ENCODE assay signal across 18 cellular contexts in the genomic region with DNA sequence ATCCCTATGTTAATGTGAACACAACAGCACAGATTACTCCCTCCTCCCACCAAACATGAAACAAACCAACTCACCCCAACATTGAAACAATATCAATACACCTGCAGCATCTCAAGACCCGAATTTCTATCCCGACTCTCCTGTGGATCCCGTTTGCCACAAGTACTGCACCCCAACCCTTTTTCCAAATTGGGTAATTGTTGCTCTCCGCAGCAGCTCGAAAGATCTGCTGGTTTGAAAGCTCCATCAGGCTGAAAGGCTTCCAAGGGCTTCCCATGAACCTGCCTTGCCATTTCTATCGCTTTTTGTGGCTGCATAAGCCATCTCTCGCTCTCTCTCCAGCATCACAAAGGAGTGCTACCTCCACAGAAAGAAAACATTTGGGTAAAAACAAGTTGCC. TPM values are rescaled to one million over a fixed set of nuclear protein-coding genes. Genes with fewer than 3 reads are reported as not detected.
DNase-seq lines count a peak whose midpoint lies in the region; ATAC-seq and TF ChIP-seq lines count a peak whose summit lies in the region.
"Had no signal": no experiment of that assay in that cellular context is flagged by ENCODE, and none has a peak within 500 bp of the region (broad histone marks: within the 10 kb centered on the region; RNA-seq: fewer than 3 reads in every experiment).

No MANE protein-coding gene starts in this region.

- H3K27me3 Mint-ChIP-seq in endodermal cell (ENCODE audit: insufficient read depth) = peaks cover 100% of the 10 kb centered on the region
- peaks cover 62 to 92% (median 75%) of the 10 kb centered on the region in 5 donors for H3K27me3 Mint-ChIP-seq in naive thymus-derived CD4-positive, alpha-beta T cell

- WGBS in endodermal cell (ENCODE audit: insufficient coverage in 1 of 2, insufficient read length in 1 of 2), 2 experiments = 4 to 5% methylated on average over 4 to 7 of the region's 7 CpGs

- H3K9ac ChIP-seq in endodermal cell (ENCODE audit: extremely low read depth, low read length, poor library complexity, severe bottlenecking) = no peak overlapping the region

- H3K4me3 Mint-ChIP-seq in endodermal cell = no peak overlapping the region
- no peak overlapping the region for H3K4me3 Mint-ChIP-seq in naive thymus-derived CD4-positive, alpha-beta T cell
- H3K4me3 Mint-ChIP-seq: CD8-positive, alpha-beta T cell had no signal

- H3K27me3 ChIP-seq in H7 (ENCODE audit: control insufficient read depth, insufficient read depth, low read length) = peaks cover 100% of the 10 kb centered on the region
- peaks cover 100% of the 10 kb centered on the region for H3K27me3 ChIP-seq in endodermal cell (ENCODE audit: control insufficient read depth, insufficient read depth, low read length, poor library complexity, severe bottlenecking)
- peaks cover 96% of the 10 kb centered on the region for H3K27me3 ChIP-seq in A673 (replicated peaks; ENCODE audit: insufficient read depth, low read depth, low read length, poor library complexity)
- peaks cover 0 to 9% of the 10 kb centered on the region in 2 donors for H3K27me3 ChIP-seq in naive thymus-derived CD4-positive, alpha-beta T cell (ENCODE audit: control insufficient read depth in 2 of 2, insufficient read depth in 2 of 2, low read length in 2 of 2)

- POLR2A ChIA-PET in A673 (lab: Charles Lee; ENCODE audit: low non-redundant PET) = no interaction called here
- POLR2A ChIA-PET in naive thymus-derived CD4-positive, alpha-beta T cell (lab: Charles Lee) = no interaction called here

- H3K27ac ChIP-seq in endodermal cell (ENCODE audit: low read depth, low read length) = no peak overlapping the region
- no peak overlapping the region for H3K27ac ChIP-seq in A673 (ENCODE audit: low read depth, low read length, poor library complexity, severe bottlenecking)
- H3K27ac ChIP-seq in naive thymus-derived CD4-positive, alpha-beta T cell (ENCODE audit: low read depth, low read length) = no peak overlapping the region
- H3K27ac ChIP-seq: A549 had no signal

- DNase-seq in H7 = peak; percentile 33
- DNase-seq in endodermal cell = peak; percentile 51
- DNase-seq in retina = peak; percentile 55
- no peak for DNase-seq in A673 (ENCODE audit: low spot score)
- DNase-seq in activated CD4-positive, alpha-beta T cell treated with anti-CD3 and anti-CD28 coated beads, Interleukin-2, amount 50 U/mL, for 1 hour = no peak
- no peak for DNase-seq in naive thymus-derived CD4-positive, alpha-beta T cell
- DNase-seq: CD8-positive, alpha-beta T cell; COR-L47; DMS153; DMS79 treated with DMSO at 0.1 percent for 48 hours; EL; GDM1; GOT3 had no signal

- peaks cover 5% of the 10 kb centered on the region for H3K4me1 ChIP-seq in endodermal cell (ENCODE audit: control insufficient read depth, insufficient read depth, low read length)
- no peaks in the 10 kb centered on the region for H3K4me1 ChIP-seq in A673 (ENCODE audit: insufficient read depth, low read length, poor library complexity, severe bottlenecking)
- no peaks in the 10 kb centered on the region for H3K4me1 ChIP-seq in naive thymus-derived CD4-positive, alpha-beta T cell (ENCODE audit: control insufficient read depth in 2 of 2, insufficient read depth in 2 of 2, low read length in 2 of 2)
- H3K4me1 ChIP-seq: A549 had no signal

- H3K9me3 ChIP-seq in endodermal cell (ENCODE audit: control insufficient read depth, low read length) (no peaks in the 10 kb centered on the region), A673 (ENCODE audit: low read depth, low read length, poor library complexity, severe bottlenecking) (no peaks in the 10 kb centered on the region)
- no peaks in the 10 kb centered on the region for H3K9me3 ChIP-seq in naive thymus-derived CD4-positive, alpha-beta T cell (ENCODE audit: control insufficient read depth in 2 of 3, low read length in 3 of 3)
- H3K9me3 ChIP-seq: A549 had no signal

- peaks cover 36% of the 10 kb centered on the region for H3K4me1 Mint-ChIP-seq in endodermal cell
- H3K4me1 Mint-ChIP-seq in naive thymus-derived CD4-positive, alpha-beta T cell = peaks cover 0 to 18% (median 8%) of the 10 kb centered on the region in 7 donors

- no peaks in the 10 kb centered on the region for H3K9me3 Mint-ChIP-seq in endodermal cell
- H3K9me3 Mint-ChIP-seq in naive thymus-derived CD4-positive, alpha-beta T cell = peaks cover 0 to 7% (median 2%) of the 10 kb centered on the region in 11 donors
- H3K9me3 Mint-ChIP-seq: CD8-positive, alpha-beta T cell had no signal

- H3K27ac Mint-ChIP-seq in endodermal cell = no peak overlapping the region
- no peak overlapping the region for H3K27ac Mint-ChIP-seq in naive thymus-derived CD4-positive, alpha-beta T cell
- H3K27ac Mint-ChIP-seq: CD14-positive monocyte; CD8-positive, alpha-beta T cell had no signal

- no peak for ATAC-seq in naive thymus-derived CD4-positive, alpha-beta T cell
- ATAC-seq: A549; CD8-positive, alpha-beta T cell; HCT116; K562 had no signal

- intact Hi-C loops in A673 (cut with micrococcal nuclease; ENCODE audit: unreplicated experiment) = no loop called here
- intact Hi-C loops in naive thymus-derived CD4-positive, alpha-beta T cell (cut with micrococcal nuclease) = no loop called here

- no peaks in the 10 kb centered on the region for H3K36me3 ChIP-seq in H7 (replicated peaks; ENCODE audit: control insufficient read depth, insufficient read depth, low read length)
- no peaks in the 10 kb centered on the region for H3K36me3 ChIP-seq in endodermal cell (ENCODE audit: control insufficient read depth, insufficient read depth, low read length)
- no peaks in the 10 kb centered on the region for H3K36me3 ChIP-seq in A673 (ENCODE audit: insufficient read depth, low read length, poor library complexity, severe bottlenecking)
- H3K36me3 ChIP-seq in naive thymus-derived CD4-positive, alpha-beta T cell (ENCODE audit: control insufficient read depth in 2 of 3, insufficient read depth in 3 of 3, low read length in 3 of 3) = no peaks in the 10 kb centered on the region

- H3K36me3 Mint-ChIP-seq in endodermal cell (ENCODE audit: low read depth) = no peaks in the 10 kb centered on the region
- peaks cover 0 to 8% (median 4%) of the 10 kb centered on the region in 5 donors for H3K36me3 Mint-ChIP-seq in naive thymus-derived CD4-positive, alpha-beta T cell
- H3K36me3 Mint-ChIP-seq: CD8-positive, alpha-beta T cell had no signal

- H3K4me3 ChIP-seq in H7 (ENCODE audit: insufficient read depth, low read depth, low read length) (no peak overlapping the region), endodermal cell (ENCODE audit: low read length) (no peak overlapping the region), A673 (ENCODE audit: low read depth, low read length, poor library complexity, severe bottlenecking) (no peak overlapping the region)
- no peak overlapping the region for H3K4me3 ChIP-seq in naive thymus-derived CD4-positive, alpha-beta T cell (ENCODE audit: low read length)
- H3K4me3 ChIP-seq: A549, K562 had no signal

- no TSS peak for BruUV-seq in A673 (replicated peaks; lab: Mats Ljungman, UMichigan)

- CTCF ChIA-PET in A673 (lab: Charles Lee) = no interaction called here
- CTCF ChIA-PET in naive thymus-derived CD4-positive, alpha-beta T cell (lab: Charles Lee) = no interaction called here

- TF ChIP-seq CTCF in endodermal cell (conservative IDR thresholded peaks at IDR 0.05) (no peak), A673 (conservative IDR thresholded peaks at IDR 0.05; ENCODE audit: low read depth, low read length) (no peak)

RNA-seq across cellular contexts. Expression of a gene that starts 2.3 kb away (rescaled TPM):
- 0.14 TPM in 1 of 2 replicates, not detected in the other for total RNA-seq in H7 (2014; rRNA removed; shearing (Covaris generic))
- not detected for total RNA-seq in endodermal cell
- 3.1 TPM for polyA plus RNA-seq in endodermal cell (2013, experiment 1 of 2)
- polyA plus RNA-seq in endodermal cell (2013, experiment 2 of 2) = 2.6 TPM
- not detected in 2 replicates for total RNA-seq in A673 (2021)
- total RNA-seq in naive thymus-derived CD4-positive, alpha-beta T cell = not detected
- not detected for polyA plus RNA-seq in naive thymus-derived CD4-positive, alpha-beta T cell
- total RNA-seq: CD8-positive, alpha-beta T cell; K562 had no signal
- polyA plus RNA-seq: A549, BJ, CD14-positive monocyte, K562 had no signal

Comparison
In these comparisons a context has a peak if more than half of its experiments do, and no peak if none do; other contexts are left out.
1. DNase-seq: peak in H7 (single experiment), endodermal cell (single experiment) and retina (single experiment); none in A673 (single experiment), activated CD4-positive, alpha-beta T cell treated with anti-CD3 and anti-CD28 coated beads, Interleukin-2, amount 50 U/mL, for 1 hour (single experiment) and naive thymus-derived CD4-positive, alpha-beta T cell (0 of 9).